8 cellular contexts compared by ENCODE assay signal in genomic region chr13:43785681-43786471, GRCh38. TPM values are rescaled to one million over a fixed set of nuclear protein-coding genes. Genes with fewer than 3 reads are reported as not detected.
A peak's percentile ranks its signal among the peaks of the same experiment; 100 is the strongest.
DNase-seq lines count a peak whose midpoint lies in the region; ATAC-seq, FAIRE-seq and TF ChIP-seq lines count a peak whose summit lies in the region.

No MANE protein-coding gene starts in this region.

- peaks cover 20% of the 10 kb centered on the region for H3K4me1 ChIP-seq in ACC112 (ENCODE audit: control insufficient read depth, insufficient read depth, low read length, unreplicated experiment)

- no peaks in the 10 kb centered on the region for H3K36me3 ChIP-seq in ACC112 (ENCODE audit: insufficient read depth, low read length)

- no peaks in the 10 kb centered on the region for H3K27me3 ChIP-seq in ACC112 (ENCODE audit: insufficient read depth, low read length)

- DNase-seq in GM12892 (ENCODE audit: insufficient read length) (peak; percentile 30), NCI-H446 treated with DMSO at 0.1 percent for 48 hours (lab: John Stamatoyannopoulos, UW) (peak; percentile 58), amniotic epithelial cell (ENCODE audit: low read depth) (peak; percentile 79), cardiac septum (ENCODE audit: low spot score) (peak; percentile 87), occipital lobe (lab: John Stamatoyannopoulos, UW) (peak; percentile 89)

- H3K4me3 ChIP-seq in ACC112 (ENCODE audit: low read depth, low read length), result peak overlapping the region; percentile 80

- FAIRE-seq in GM12892 (lab: Jason Lieb, UNC), result no peak

- H2AFZ ChIP-seq in ACC112 (ENCODE audit: low read length, unreplicated experiment), result peak overlapping the region; percentile 55

- no peak overlapping the region for H3K27ac ChIP-seq in ACC112 (ENCODE audit: low read depth, low read length)

- TF ChIP-seq POLR2A in GM12892 (IDR thresholded peaks at IDR 0.05; ENCODE audit: low read depth, low read length), result no peak

- no peak for ATAC-seq in HG02588 (IDR thresholded peaks at IDR 0.05; ENCODE audit: unreplicated experiment)
- ATAC-seq in GM21576 (IDR thresholded peaks at IDR 0.05; ENCODE audit: unreplicated experiment), result no peak

- no peaks in the 10 kb centered on the region for H3K79me2 ChIP-seq in ACC112 (ENCODE audit: control insufficient read depth, insufficient read depth, low read length, unreplicated experiment)

- intact Hi-C loops in cardiac septum (cut with DNase I), result loop anchor here (5.0 kb wide), 2 partner anchors 99 to 479 kb away; no protein-coding TSS in a partner anchor

RNA-seq across cellular contexts. Expression of gene ENOX1, which starts 0.9 kb away (rescaled TPM):
- polyA plus RNA-seq in GM12892 (2012; ENCODE audit: missing spikeins), result 0.19 TPM
- total RNA-seq in cardiac septum, result 6.6 TPM
- 45.2 TPM for total RNA-seq in occipital lobe

Comparison
In these comparisons a context has a peak if more than half of its experiments do, and no peak if none do; other contexts are left out.
1. DNase-seq: peak in every context shown above with its lines; median percentile 89 in occipital lobe; 87 in cardiac septum; 79 in amniotic epithelial cell; 58 in NCI-H446 treated with DMSO at 0.1 percent for 48 hours; 30 in GM12892.